ENCODE assay signal across 22 cellular contexts in genomic region chr7:25664593-25664992, GRCh38.
A peak's percentile ranks its signal among the peaks of the same experiment; 100 is the strongest.
DNase-seq lines count a peak whose midpoint lies in the region; ATAC-seq and TF ChIP-seq lines count a peak whose summit lies in the region.
"Had no signal": no experiment of that assay in that cellular context is flagged by ENCODE, and none has a peak within 500 bp of the region (broad histone marks: within the 10 kb centered on the region; RNA-seq: fewer than 3 reads in every experiment).

No MANE protein-coding gene starts in this region.

- no peaks in the 10 kb centered on the region for H3K27me3 Mint-ChIP-seq in endodermal cell (ENCODE audit: insufficient read depth)

- no peak overlapping the region for H2AFZ ChIP-seq in trophoblast cell (ENCODE audit: insufficient read depth, low read length, poor library complexity)

- H3K4me2 ChIP-seq in trophoblast cell (ENCODE audit: low read length) = no peak overlapping the region

- no peak overlapping the region for H3K23ac ChIP-seq in trophoblast cell (ENCODE audit: low read length)

- ATAC-seq in GM21423 (IDR thresholded peaks at IDR 0.05; ENCODE audit: unreplicated experiment) (peak; percentile 49), HG03439 (IDR thresholded peaks at IDR 0.05; ENCODE audit: unreplicated experiment) (peak; percentile 67), GM18870 (IDR thresholded peaks at IDR 0.05; ENCODE audit: unreplicated experiment) (no peak)
- ATAC-seq: HCT116, left lobe of liver had no signal

- H3K36me3 Mint-ChIP-seq in endodermal cell (ENCODE audit: low read depth) = no peaks in the 10 kb centered on the region
- H3K36me3 Mint-ChIP-seq: brain, CD14-positive monocyte had no signal

- TF ChIP-seq CTCF in GM13977 (IDR thresholded peaks at IDR 0.05; ENCODE audit: extremely low read depth, insufficient read depth, missing control alignments) (no peak), endodermal cell (conservative IDR thresholded peaks at IDR 0.05) (no peak)

- H3K18ac ChIP-seq in trophoblast cell (ENCODE audit: low read length) = no peak overlapping the region

- H3K27ac ChIP-seq in trophoblast cell (ENCODE audit: low read depth, low read length) (peak overlapping the region; percentile 99), endodermal cell (ENCODE audit: low read depth, low read length) (no peak overlapping the region)
- H3K27ac ChIP-seq: colonic mucosa, SK-N-MC, WERI-Rb-1 had no signal

- H3K79me1 ChIP-seq in trophoblast cell (ENCODE audit: low read length) = peaks cover 53% of the 10 kb centered on the region

- peaks cover 8% of the 10 kb centered on the region for H3K79me2 ChIP-seq in trophoblast cell (ENCODE audit: control insufficient read depth, insufficient read depth, low read length, poor library complexity)

- no peaks in the 10 kb centered on the region for H3K4me1 Mint-ChIP-seq in endodermal cell
- H3K4me1 Mint-ChIP-seq: CD14-positive monocyte had no signal

- peak; percentile 8 for DNase-seq in GM13977 (ENCODE audit: low spot score)
- no peak for DNase-seq in trophoblast cell
- DNase-seq in endodermal cell = no peak
- no peak for DNase-seq in activated CD4-positive, alpha-beta T cell treated with anti-CD3 and anti-CD28 coated beads, Interleukin-2, amount 50 U/mL, for 48 hours
- no peak for DNase-seq in NCI-H774 (lab: John Stamatoyannopoulos, UW)
- DNase-seq: activated CD4-positive, alpha-beta T cell treated with anti-CD3 and anti-CD28 coated beads, Interleukin-2, amount 50 U/mL, for 1 hour; activated CD8-positive, alpha-beta memory T cell treated with anti-CD3 and anti-CD28 coated beads, Interleukin-2, amount 50 U/mL, for 4 hours; colonic mucosa; heart right ventricle; Kasumi-1; NCI-H2081 treated with DMSO at 0.1 percent for 48 hours; stimulated activated CD4-positive, alpha-beta T cell treated with anti-CD3 and anti-CD28 coated beads, Interleukin-4, amount 100 ng/mL, for 24 hours; WERI-Rb-1 had no signal

- H3K4me3 Mint-ChIP-seq in endodermal cell = no peak overlapping the region
- H3K4me3 Mint-ChIP-seq: brain, CD14-positive monocyte had no signal

- H3K9me3 ChIP-seq in trophoblast cell (ENCODE audit: insufficient read depth, low read depth, low read length) (no peaks in the 10 kb centered on the region), endodermal cell (ENCODE audit: control insufficient read depth, low read length) (no peaks in the 10 kb centered on the region)
- H3K9me3 ChIP-seq: colonic mucosa, heart right ventricle had no signal

- H2AK5ac ChIP-seq in trophoblast cell (ENCODE audit: low read length) = no peak overlapping the region

- H4K12ac ChIP-seq in trophoblast cell (ENCODE audit: low read depth, low read length) = no peak overlapping the region

- no peak overlapping the region for H2BK12ac ChIP-seq in trophoblast cell (ENCODE audit: low read length)

- no peak overlapping the region for H4K91ac ChIP-seq in trophoblast cell (ENCODE audit: low read depth, low read length)

- no peak overlapping the region for H3K14ac ChIP-seq in trophoblast cell (ENCODE audit: low read length)

- no peaks in the 10 kb centered on the region for H3K9me3 Mint-ChIP-seq in endodermal cell
- H3K9me3 Mint-ChIP-seq: activated T-helper 2 cell treated with anti-CD3 and anti-CD28 coated beads, Interferon-gamma antibody, Interleukin-2, Interleukin-4, amounts not matched to agents 10 μg/mL and 5 μg/mL and 100 μg/mL, durations not matched to agents 14 hours and 24 hours and 36 hours had no signal

- no peaks in the 10 kb centered on the region for H3K36me3 ChIP-seq in trophoblast cell (ENCODE audit: control insufficient read depth in 1 of 2, insufficient read depth in 2 of 2, low read length in 2 of 2)
- H3K36me3 ChIP-seq in endodermal cell (ENCODE audit: control insufficient read depth, insufficient read depth, low read length) = no peaks in the 10 kb centered on the region
- H3K36me3 ChIP-seq: colonic mucosa, heart right ventricle, WERI-Rb-1 had no signal

- H3K9ac ChIP-seq in trophoblast cell (ENCODE audit: low read length) (no peak overlapping the region), endodermal cell (ENCODE audit: extremely low read depth, low read length, poor library complexity, severe bottlenecking) (no peak overlapping the region)

- no peaks in the 10 kb centered on the region for H3K27me3 ChIP-seq in trophoblast cell (ENCODE audit: insufficient read depth, low read length)
- H3K27me3 ChIP-seq in endodermal cell (ENCODE audit: control insufficient read depth, insufficient read depth, low read length, poor library complexity, severe bottlenecking) = no peaks in the 10 kb centered on the region
- H3K27me3 ChIP-seq: colonic mucosa, heart right ventricle had no signal

- H4K8ac ChIP-seq in trophoblast cell (ENCODE audit: low read depth, low read length) = no peak overlapping the region

- peaks cover 13 to 29% of the 10 kb centered on the region in 2 experiments for H3K4me1 ChIP-seq in trophoblast cell (ENCODE audit: control insufficient read depth in 1 of 2, insufficient read depth in 2 of 2, low read length in 2 of 2)
- H3K4me1 ChIP-seq in endodermal cell (ENCODE audit: control insufficient read depth, insufficient read depth, low read length) = no peaks in the 10 kb centered on the region
- H3K4me1 ChIP-seq: colonic mucosa had no signal

- H3K4me3 ChIP-seq in trophoblast cell (ENCODE audit: low read depth, low read length) = no peak overlapping the region
- H3K4me3 ChIP-seq in endodermal cell (ENCODE audit: low read length) = no peak overlapping the region
- H3K4me3 ChIP-seq: colonic mucosa, heart right ventricle, SK-N-MC had no signal

- WGBS in trophoblast cell (ENCODE audit: extremely low coverage, insufficient coverage, insufficient read length) = 100% methylated on average over 1 of the region's 2 CpGs
- 76 to 92% methylated on average over 2 of the region's 2 CpGs for WGBS in endodermal cell (ENCODE audit: insufficient coverage in 1 of 2, insufficient read length in 1 of 2), 2 experiments

- H2BK5ac ChIP-seq in trophoblast cell (ENCODE audit: low read depth, low read length, poor library complexity) = no peak overlapping the region

- H3K27ac Mint-ChIP-seq in endodermal cell = no peak overlapping the region
- H3K27ac Mint-ChIP-seq: activated T-helper 2 cell treated with anti-CD3 and anti-CD28 coated beads, Interferon-gamma antibody, Interleukin-2, Interleukin-4, amounts not matched to agents 10 μg/mL and 5 μg/mL and 100 μg/mL, durations not matched to agents 14 hours and 24 hours and 36 hours; CD14-positive monocyte had no signal

- in situ Hi-C loops in GM13977 (cut with MboI; ENCODE audit: low pct_unique_long_range_greater_than_20kb, low sequenced_read_pairs, unreplicated experiment) = no loop called here

- peak overlapping the region; percentile 30 for H2BK120ac ChIP-seq in trophoblast cell (ENCODE audit: insufficient read depth, low read length, poor library complexity)

- no peak overlapping the region for H3K4ac ChIP-seq in trophoblast cell (ENCODE audit: low read depth, low read length)
